ENCODE assay signal across 11 cellular contexts in genomic region chrX:10900585-10901289, GRCh38.
DNase-seq lines count a peak whose midpoint lies in the region; ATAC-seq, FAIRE-seq and TF ChIP-seq lines count a peak whose summit lies in the region.
"Had no signal": no experiment of that assay in that cellular context is flagged by ENCODE, and none has a peak within 500 bp of the region (broad histone marks: within the 10 kb centered on the region; RNA-seq: fewer than 3 reads in every experiment).

No MANE protein-coding gene starts in this region.

- no peak overlapping the region for H3K27ac ChIP-seq in RWPE1
- no peak overlapping the region for H3K27ac ChIP-seq in pancreas

- peaks cover 0 to 8% (median 5%) of the 10 kb centered on the region in 3 donors for H3K4me1 ChIP-seq in pancreas
- H3K4me1 ChIP-seq in BE2C = no peaks in the 10 kb centered on the region

- peak; percentile 89 for FAIRE-seq in pancreas (lab: Jason Lieb, UNC)

- ATAC-seq in pancreas = peak in 3 of 4 donors; percentile 50 to 77 (median 65)

- DNase-seq in EH (ENCODE audit: low read depth) (peak; percentile 56), RWPE1 (ENCODE audit: low spot score) (peak; percentile 8), fibroblast of gingiva (ENCODE audit: low read depth) (peak; percentile 55), pancreas (no peak), NCI-H1417 (lab: John Stamatoyannopoulos, UW) (no peak), NCI-H2107 treated with DMSO at 0.1 percent for 48 hours (lab: John Stamatoyannopoulos, UW; ENCODE audit: unreplicated experiment) (no peak), BE2C (no peak), NCI-H1092 treated with DMSO at 0.1 percent for 48 hours (lab: John Stamatoyannopoulos, UW) (no peak)
- DNase-seq: activated CD4-positive, alpha-beta memory T cell treated with anti-CD3 and anti-CD28 coated beads, Interleukin-2, amount 10 ng/mL, durations not matched to agents 7 days and 5 days; NCI-H1092; NCI-H82 had no signal

- intact Hi-C loops in pancreas (cut with DNase I) = no loop called here

- POLR2A ChIA-PET in RWPE1 (lab: Yijun Ruan, JAX; ENCODE audit: low non-redundant PET) = no interaction called here

- H3K9me3 ChIP-seq in pancreas (no peaks in the 10 kb centered on the region), BE2C (no peaks in the 10 kb centered on the region)

- TF ChIP-seq CTCF in RWPE1 (conservative IDR thresholded peaks at IDR 0.05; ENCODE audit: low read depth) = no peak
- TF ChIP-seq CTCF in pancreas (IDR thresholded peaks at IDR 0.05) = no peak
- TF ChIP-seq CTCF in BE2C (IDR thresholded peaks at IDR 0.05; ENCODE audit: low read depth, low read length) = no peak

- WGBS in pancreas, 2 donors = 10% methylated on average over 4 of the region's 4 CpGs

- CTCF ChIA-PET in RWPE1 (lab: Yijun Ruan, JAX) = no interaction called here

- H3K36me3 ChIP-seq in pancreas (no peaks in the 10 kb centered on the region), BE2C (no peaks in the 10 kb centered on the region)

- H3K4me3 ChIP-seq in pancreas (no peak overlapping the region), BE2C (ENCODE audit: low read depth, low read length) (no peak overlapping the region)

- H3K27me3 ChIP-seq in pancreas (no peaks in the 10 kb centered on the region), BE2C (no peaks in the 10 kb centered on the region)

Comparison
In these comparisons a context has a peak if more than half of its experiments do, and no peak if none do; other contexts are left out.
1. DNase-seq: peak in EH (single experiment), RWPE1 (single experiment) and fibroblast of gingiva (single experiment); none in pancreas (0 of 6), NCI-H1417 (0 of 3), NCI-H2107 treated with DMSO at 0.1 percent for 48 hours (single experiment), BE2C (single experiment) and NCI-H1092 treated with DMSO at 0.1 percent for 48 hours (single experiment).